ENCODE assay signal across 28 cellular contexts in genomic region chr12:86772688-86773087, GRCh38.
A peak's percentile ranks its signal among the peaks of the same experiment; 100 is the strongest.
DNase-seq lines count a peak whose midpoint lies in the region; ATAC-seq and TF ChIP-seq lines count a peak whose summit lies in the region.
"Had no signal": no experiment of that assay in that cellular context is flagged by ENCODE, and none has a peak within 500 bp of the region (broad histone marks: within the 10 kb centered on the region; RNA-seq: fewer than 3 reads in every experiment).

No MANE protein-coding gene starts in this region.

- no peak overlapping the region for H2AFZ ChIP-seq in PC-3 (ENCODE audit: low read length)
- H2AFZ ChIP-seq: hepatocyte, PC-9 had no signal

- no peak for ATAC-seq in PC-3
- ATAC-seq in GM19397 (IDR thresholded peaks at IDR 0.05; ENCODE audit: unreplicated experiment), result no peak
- ATAC-seq: activated T-cell treated with anti-CD3 and anti-CD28 coated beads, Interleukin-2, amount 50 U/mL, for 4 hours; gastroesophageal sphincter; left lobe of liver; naive thymus-derived CD8-positive, alpha-beta T cell had no signal

- TF ChIP-seq CTCF in PC-3 (conservative IDR thresholded peaks at IDR 0.05; ENCODE audit: low read depth, low read length) (no peak), choroid plexus epithelial cell (conservative IDR thresholded peaks at IDR 0.05; ENCODE audit: low read depth, low read length) (no peak)

- H3K27ac ChIP-seq in PC-3 (ENCODE audit: low read length), result no peak overlapping the region
- H3K27ac ChIP-seq: adrenal gland, BLaER1, esophagus squamous epithelium, gastroesophageal sphincter, hepatocyte, PC-9, upper lobe of left lung had no signal

- POLR2A ChIA-PET in PC-3 (lab: Charles Lee; ENCODE audit: unreplicated experiment), result no interaction called here
- POLR2A ChIA-PET in HEK293T (lab: Yijun Ruan, JAX), result no interaction called here

- H3K4me2 ChIP-seq in PC-3 (ENCODE audit: low read length), result no peak overlapping the region
- H3K4me2 ChIP-seq: BLaER1, hepatocyte, PC-9, smooth muscle cell had no signal

- DNase-seq in HCEC 1CT (peak; percentile 55), PC-3 (peak; percentile 34), choroid plexus epithelial cell (ENCODE audit: low read depth) (peak; percentile 55), non-pigmented ciliary epithelial cell (ENCODE audit: low read depth) (peak; percentile 23), superior temporal gyrus (ENCODE audit: extremely low spot score) (no peak), HEK293T (ENCODE audit: extremely low spot score) (no peak)
- DNase-seq: activated CD4-positive, alpha-beta T cell treated with anti-CD3 and anti-CD28 coated beads, Interleukin-2, amount 10 ng/mL, durations not matched to agents 7 days and 5 days; activated T-cell treated with anti-CD3 and anti-CD28 coated beads, Interleukin-2, amount 50 U/mL, for 4 hours; adrenal gland; DMS53; endodermal cell; esophagus squamous epithelium; HFFc6; naive thymus-derived CD8-positive, alpha-beta T cell; NCI-H2171; NCI-H510A treated with DMSO at 0.1 percent for 48 hours; PC-9; SHP77 treated with DMSO at 0.1 percent for 48 hours; stimulated activated CD4-positive, alpha-beta T cell treated with anti-CD3 and anti-CD28 coated beads, Interleukin-2, amount 100 ng/mL, for 48 hours; SW 1271; T1000; upper lobe of left lung had no signal

- H3K9me2 ChIP-seq in PC-3 (replicated peaks; ENCODE audit: low read length), result no peaks in the 10 kb centered on the region

- no peak overlapping the region for H3K4me3 ChIP-seq in PC-3 (ENCODE audit: low read length)
- H3K4me3 ChIP-seq in choroid plexus epithelial cell (ENCODE audit: low read depth, low read length), result no peak overlapping the region
- H3K4me3 ChIP-seq: adrenal gland, BLaER1, esophagus squamous epithelium, gastroesophageal sphincter, hepatocyte, PC-9, smooth muscle cell, upper lobe of left lung had no signal

- BruUV-seq in PC-3 (replicated peaks; lab: Mats Ljungman, UMichigan), result no TSS peak

- intact Hi-C loops in PC-3 (cut with micrococcal nuclease), result no loop called here

- H3K27me3 ChIP-seq in PC-3 (ENCODE audit: low read length), result no peaks in the 10 kb centered on the region
- H3K27me3 ChIP-seq: adrenal gland, BLaER1, esophagus squamous epithelium, gastroesophageal sphincter, hepatocyte, upper lobe of left lung had no signal

- H3K9ac ChIP-seq in PC-3 (ENCODE audit: low read length), result no peak overlapping the region
- H3K9ac ChIP-seq: BLaER1 had no signal

- CTCF ChIA-PET in PC-3 (lab: Charles Lee), result no interaction called here
- CTCF ChIA-PET in HEK293T (lab: Yijun Ruan, JAX), result no interaction called here

- H3K4me1 ChIP-seq in PC-3 (ENCODE audit: insufficient read depth, low read length), result no peaks in the 10 kb centered on the region
- H3K4me1 ChIP-seq: adrenal gland, BLaER1, esophagus squamous epithelium, gastroesophageal sphincter, upper lobe of left lung had no signal

- H3F3A ChIP-seq in PC-3 (ENCODE audit: low read length, unreplicated experiment), result no peaks in the 10 kb centered on the region

- no peaks in the 10 kb centered on the region for H3K9me3 ChIP-seq in PC-3 (ENCODE audit: low read length)
- H3K9me3 ChIP-seq: adrenal gland, BLaER1, esophagus squamous epithelium, gastroesophageal sphincter, upper lobe of left lung had no signal

- H3K79me2 ChIP-seq in PC-3 (ENCODE audit: low read length), result no peaks in the 10 kb centered on the region
- H3K79me2 ChIP-seq: hepatocyte had no signal

- H4K20me1 ChIP-seq in PC-3 (ENCODE audit: low read length), result no peaks in the 10 kb centered on the region
- H4K20me1 ChIP-seq: BLaER1 had no signal

- H3K36me3 ChIP-seq in PC-3 (ENCODE audit: low read depth, low read length), result no peaks in the 10 kb centered on the region
- H3K36me3 ChIP-seq: adrenal gland, BLaER1, esophagus squamous epithelium, gastroesophageal sphincter, upper lobe of left lung had no signal

TF ChIP-seq in HEK293T, 16 proteins besides CTCF, POLR2A, EP300 and RAD21:
- TF ChIP-seq NFRKB (IDR thresholded peaks at IDR 0.05) (no peak), PKNOX1 (IDR thresholded peaks at IDR 0.05) (no peak), FOXM1 (IDR thresholded peaks at IDR 0.05; ENCODE audit: borderline replicate concordance) (no peak), FOXK2 (IDR thresholded peaks at IDR 0.05) (no peak), HDGF (IDR thresholded peaks at IDR 0.05; ENCODE audit: borderline replicate concordance) (no peak), ARNT (IDR thresholded peaks at IDR 0.05) (no peak), ZNF384 (IDR thresholded peaks at IDR 0.05) (no peak), SUZ12 (IDR thresholded peaks at IDR 0.05) (no peak), TARDBP (IDR thresholded peaks at IDR 0.05) (no peak), LEF1 (IDR thresholded peaks at IDR 0.05; ENCODE audit: borderline replicate concordance) (no peak), BHLHE40 (IDR thresholded peaks at IDR 0.05; ENCODE audit: borderline replicate concordance) (no peak), SP1 (IDR thresholded peaks at IDR 0.05) (no peak), CTBP1 (IDR thresholded peaks at IDR 0.05; ENCODE audit: borderline replicate concordance) (no peak), L3MBTL2 (conservative IDR thresholded peaks at IDR 0.05) (no peak), FOXA1 (IDR thresholded peaks at IDR 0.05) (no peak), ELF4 (IDR thresholded peaks at IDR 0.05) (no peak)
TF ChIP-seq in HEK293T: peak in this region for 0.

Comparison
In these comparisons a context has a peak if more than half of its experiments do, and no peak if none do; other contexts are left out.
1. DNase-seq: peak in HCEC 1CT (single experiment), PC-3 (single experiment), choroid plexus epithelial cell (single experiment) and non-pigmented ciliary epithelial cell (single experiment); none in superior temporal gyrus (single experiment) and HEK293T (single experiment).